Comparison of ENCODE assay signal across 19 cellular contexts in the genomic region with DNA sequence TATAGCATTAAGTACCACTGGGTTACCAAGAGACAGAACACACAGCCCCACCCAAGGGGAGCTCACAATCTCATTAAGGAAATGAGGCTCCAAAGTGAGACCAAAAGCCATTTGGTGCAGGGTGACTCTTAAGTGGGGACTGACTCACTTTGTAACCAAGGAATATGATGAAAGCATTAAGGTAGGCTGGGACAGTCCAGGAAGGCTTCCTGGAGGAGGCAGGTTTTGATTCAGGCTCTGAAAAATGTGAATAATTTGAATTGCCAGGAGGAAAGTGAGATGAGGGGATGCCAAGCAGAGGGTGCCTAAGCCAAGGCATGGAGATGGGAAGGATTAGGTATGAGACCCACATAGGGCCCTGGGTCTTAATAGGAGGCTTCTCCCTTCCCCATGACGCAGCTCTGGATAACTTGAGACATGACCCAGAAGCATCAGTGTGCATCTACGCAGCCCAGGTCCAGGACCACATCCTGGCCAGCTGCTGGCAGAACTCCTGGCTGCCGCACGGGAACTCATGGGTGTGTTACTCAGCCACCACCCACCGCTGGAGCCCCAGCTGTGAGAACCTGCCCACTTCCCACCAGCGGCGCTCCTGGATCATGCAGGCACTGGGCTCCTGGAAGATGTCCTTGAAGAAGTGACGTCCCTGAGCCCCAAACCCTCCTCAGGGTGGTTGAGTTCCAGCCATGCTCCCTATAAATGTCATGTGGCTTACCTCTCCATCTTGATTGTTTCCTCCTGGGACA.
"Had no signal": no experiment of that assay in that cellular context is flagged by ENCODE, and none has a peak within 500 bp of the region (broad histone marks: within the 10 kb centered on the region; RNA-seq: fewer than 3 reads in every experiment).

No MANE protein-coding gene starts in this region.

- H3K4me1 Mint-ChIP-seq: activated CD4-positive, alpha-beta T cell treated with anti-CD3 and anti-CD28 coated beads for 36 hours; central memory CD8-positive, alpha-beta T cell had no signal

- ATAC-seq: activated CD4-positive, alpha-beta T cell treated with anti-CD3 and anti-CD28 coated beads for 36 hours; gastrocnemius medialis; heart left ventricle; left lung; T-helper 17 cell had no signal

- H3K27ac Mint-ChIP-seq: activated CD4-positive, alpha-beta T cell treated with anti-CD3 and anti-CD28 coated beads for 36 hours; activated T-helper 2 cell treated with anti-CD3 and anti-CD28 coated beads, Interferon-gamma antibody, Interleukin-2, Interleukin-4, amounts not matched to agents 10 μg/mL and 5 μg/mL and 100 μg/mL, durations not matched to agents 14 hours and 24 hours and 36 hours; progenitor cell of endocrine pancreas; T-helper 17 cell had no signal

- H3K4me3 ChIP-seq: coronary artery, gastrocnemius medialis, heart left ventricle, left lung, tibial artery, vagina had no signal

- H3K9me3 Mint-ChIP-seq: activated T-helper 2 cell treated with anti-CD3 and anti-CD28 coated beads, Interferon-gamma antibody, Interleukin-2, Interleukin-4, amounts not matched to agents 10 μg/mL and 5 μg/mL and 100 μg/mL, durations not matched to agents 14 hours and 24 hours and 36 hours; central memory CD8-positive, alpha-beta T cell had no signal

- DNase-seq: activated CD4-positive, alpha-beta T cell treated with anti-CD3 and anti-CD28 coated beads for 36 hours; activated CD4-positive, alpha-beta T cell treated with anti-CD3 and anti-CD28 coated beads, Interleukin-2, amount 50 U/mL, for 48 hours; activated naive CD4-positive, alpha-beta T cell treated with Interleukin-2 at 50 U/mL for 16 hours; aorta; brain microvascular endothelial cell; erythroblast; gastrocnemius medialis; heart left ventricle; left lung; stimulated activated CD4-positive, alpha-beta T cell treated with anti-CD3 and anti-CD28 coated beads, Interleukin-2, amount 100 ng/mL, for 24 hours; stimulated activated naive CD4-positive, alpha-beta T cell treated with Interleukin-2 at 50 U/mL for 16 hours; substantia nigra; T-helper 17 cell; tibial artery had no signal

- H3K4me3 Mint-ChIP-seq: activated CD4-positive, alpha-beta T cell treated with anti-CD3 and anti-CD28 coated beads for 36 hours; central memory CD8-positive, alpha-beta T cell; T-helper 17 cell had no signal
